ENCODE assay signal across 13 cellular contexts in genomic region chr1:153575497-153575896, GRCh38. TPM values are rescaled to one million over a fixed set of nuclear protein-coding genes. Genes with fewer than 3 reads are reported as not detected.
DNase-seq lines count a peak whose midpoint lies in the region; ATAC-seq and TF ChIP-seq lines count a peak whose summit lies in the region.
"Not testable (repeated sequence)": the region's sequence is repeated elsewhere in the genome, so short reads cannot be mapped to it uniquely, and the experiment has no call there.
"Had no signal": no experiment of that assay in that cellular context is flagged by ENCODE, and none has a peak within 500 bp of the region (broad histone marks: within the 10 kb centered on the region; RNA-seq: fewer than 3 reads in every experiment).

No MANE protein-coding gene starts in this region.

- not testable (repeated sequence) for H3K27me3 ChIP-seq in esophagus (ENCODE audit: control insufficient read depth in 1 of 2, insufficient read depth in 2 of 2, low read length in 2 of 2)

- intact Hi-C loops in sciatic nerve (cut with DNase I) = loop anchor here (5.0 kb wide), 1 partner anchor 42 kb away; the partner anchor contains the start of gene S100A14

- H3K36me3 ChIP-seq in esophagus (ENCODE audit: control insufficient read depth in 2 of 2, insufficient read depth in 2 of 2, low read length in 1 of 2) = not testable (repeated sequence)

- not testable (repeated sequence) for H3K9me3 ChIP-seq in esophagus (ENCODE audit: control insufficient read depth in 2 of 2, insufficient read depth in 1 of 2, low read depth in 1 of 2, low read length in 1 of 2)

- not testable (repeated sequence) for ATAC-seq in sciatic nerve

- 63 to 73% methylated on average over 9 to 10 of the region's 10 CpGs for WGBS in esophagus, 2 donors

- H3K4me3 ChIP-seq in esophagus (ENCODE audit: low read depth in 1 of 2, low read length in 2 of 2); fibroblast of villous mesenchyme (ENCODE audit: low read depth, low read length): not testable (repeated sequence)

- TF ChIP-seq CTCF in fibroblast of villous mesenchyme (IDR thresholded peaks at IDR 0.05; ENCODE audit: insufficient read depth, low read depth, low read length) = not testable (repeated sequence)

- DNase-seq in MV-4-11 (lab: John Stamatoyannopoulos, UW) (peak; percentile 13), NCI-H524 treated with DMSO at 0.1 percent for 48 hours (lab: John Stamatoyannopoulos, UW) (peak; percentile 69), NCI-H82 treated with DMSO at 0.1 percent for 48 hours (lab: John Stamatoyannopoulos, UW; ENCODE audit: unreplicated experiment) (peak; percentile 90), amniotic epithelial cell (ENCODE audit: low read depth) (peak; percentile 14), fibroblast of villous mesenchyme (ENCODE audit: low read depth) (peak; percentile 71), sciatic nerve (ENCODE audit: low spot score) (peak; percentile 0)

- peak overlapping the region; percentile 2 to 4 for H3K27ac ChIP-seq in esophagus (ENCODE audit: low read depth in 2 of 2, low read length in 1 of 2)

- peaks cover 4 to 11% of the 10 kb centered on the region in 2 donors for H3K4me1 ChIP-seq in esophagus (ENCODE audit: control insufficient read depth in 2 of 2, insufficient read depth in 2 of 2, low read length in 1 of 2)

RNA-seq across cellular contexts. Expression of gene S100A2, which starts 9.9 kb away (rescaled TPM):
- polyA plus RNA-seq in esophagus = 1,000 to 10,000 TPM; 2,831 to 3,591 TPM
- total RNA-seq in fibroblast of villous mesenchyme (0.97 and 2.2 TPM in 2 replicates), sciatic nerve (3.5 TPM)
- total RNA-seq: CD4-positive, CD25-positive, alpha-beta regulatory T cell had no signal
- polyA plus RNA-seq: CD14-positive monocyte; CD4-positive, CD25-positive, alpha-beta regulatory T cell had no signal

RNA-seq across cellular contexts. Expression of gene S100A3, which starts 26.4 kb away (rescaled TPM):
- polyA plus RNA-seq in esophagus = 10 to 100 TPM; 10.2 to 27.5 TPM
- total RNA-seq in fibroblast of villous mesenchyme (18.0 and 20.3 TPM in 2 replicates), sciatic nerve (not detected)
- total RNA-seq: Calu3; CD4-positive, alpha-beta memory T cell; CD4-positive, CD25-positive, alpha-beta regulatory T cell; CD8-positive, alpha-beta memory T cell had no signal
- polyA plus RNA-seq: CD4-positive, alpha-beta memory T cell; CD4-positive, CD25-positive, alpha-beta regulatory T cell; CD8-positive, alpha-beta memory T cell had no signal

RNA-seq across cellular contexts. Expression of gene S100A4, which starts 29.9 kb away (rescaled TPM):
- 100 to 1,000 TPM; 145 to 249 TPM for polyA plus RNA-seq in esophagus
- 165 and 507 TPM in 2 replicates for total RNA-seq in fibroblast of villous mesenchyme
- total RNA-seq in sciatic nerve = 258 TPM

RNA-seq across cellular contexts. Expression of gene S100A5, which starts 34.8 kb away (rescaled TPM):
- under 1 TPM in 1 of 2 donors, not detected in 1; 0.11 TPM for polyA plus RNA-seq in esophagus
- 0.32 TPM in 1 of 2 replicates, not detected in the other for total RNA-seq in fibroblast of villous mesenchyme
- total RNA-seq in sciatic nerve = not detected
- total RNA-seq: A673, Calu3 had no signal

RNA-seq across cellular contexts. Expression of gene S100A16, which starts 37.4 kb away (rescaled TPM):
- polyA plus RNA-seq in esophagus = 1,000 to 10,000 TPM; 2,016 to 2,151 TPM
- total RNA-seq in fibroblast of villous mesenchyme (159 and 206 TPM in 2 replicates), sciatic nerve (58.4 TPM)
- total RNA-seq: CD4-positive, alpha-beta memory T cell; CD4-positive, CD25-positive, alpha-beta regulatory T cell; CD8-positive, alpha-beta memory T cell had no signal
- polyA plus RNA-seq: CD14-positive monocyte; CD4-positive, alpha-beta memory T cell; CD4-positive, CD25-positive, alpha-beta regulatory T cell; CD8-positive, alpha-beta memory T cell had no signal

Comparison
In these comparisons a context has a peak if more than half of its experiments do, and no peak if none do; other contexts are left out.
1. DNase-seq: peak in every context shown above with its lines; median percentile 90 in NCI-H82 treated with DMSO at 0.1 percent for 48 hours; 71 in fibroblast of villous mesenchyme; 69 in NCI-H524 treated with DMSO at 0.1 percent for 48 hours; 14 in amniotic epithelial cell; 13 in MV-4-11; 0 in sciatic nerve.
2. RNA of gene S100A3, which starts 26.4 kb away (total RNA-seq): 18.0 to 20.3 TPM in fibroblast of villous mesenchyme; not detected in sciatic nerve (single experiment); every median in the first group is over 10 times any median in the second.